ENCODE assay signal across 23 cellular contexts in the genomic region with DNA sequence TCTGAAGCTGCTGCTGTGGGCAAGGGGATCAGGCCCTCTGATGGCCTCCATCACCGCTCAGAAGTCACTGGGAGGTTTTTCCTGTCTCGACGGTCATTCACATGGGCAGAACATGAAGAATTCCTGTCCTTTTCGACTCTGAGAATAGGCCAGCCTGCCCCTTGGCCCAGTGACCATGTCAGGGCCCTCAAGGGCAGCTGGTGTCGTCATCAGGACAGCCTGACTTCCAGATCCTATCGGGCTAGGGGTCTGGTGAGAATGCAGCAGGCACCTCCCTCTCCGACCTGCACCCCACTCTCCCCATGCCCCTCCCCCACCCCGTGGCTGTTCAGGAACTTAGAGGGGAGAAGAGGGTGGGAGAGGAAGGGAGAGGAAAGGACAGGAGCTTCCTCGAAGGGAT. TPM values are rescaled to one million over a fixed set of nuclear protein-coding genes. Genes with fewer than 3 reads are reported as not detected.
DNase-seq lines count a peak whose midpoint lies in the region; ATAC-seq and TF ChIP-seq lines count a peak whose summit lies in the region.
"Had no signal": no experiment of that assay in that cellular context is flagged by ENCODE, and none has a peak within 500 bp of the region (broad histone marks: within the 10 kb centered on the region; RNA-seq: fewer than 3 reads in every experiment).

No MANE protein-coding gene starts in this region.

- in situ Hi-C loops in transverse colon (cut with MboI; ENCODE audit: low pct_ligation_motif_present in 1 of 4, low pct_unique_long_range_greater_than_20kb in 1 of 4, low sequenced_read_pairs in 3 of 4) = loop anchor here in 2 of 4 donors (25.0 kb wide), 1 partner anchor 390 kb away; no protein-coding TSS in a partner anchor

- H3K4me2 ChIP-seq in trophoblast cell (ENCODE audit: low read length) = no peak overlapping the region
- H3K4me2 ChIP-seq: hepatocyte had no signal

- no peak overlapping the region for H4K12ac ChIP-seq in trophoblast cell (ENCODE audit: low read depth, low read length)

- TF ChIP-seq EP300 in gastroesophageal sphincter (IDR thresholded peaks at IDR 0.05) (no peak), transverse colon (IDR thresholded peaks at IDR 0.05; ENCODE audit: low read depth) (no peak)

- H3K79me1 ChIP-seq in trophoblast cell (ENCODE audit: low read length) = peaks cover 7% of the 10 kb centered on the region

- no peak overlapping the region for H2BK12ac ChIP-seq in trophoblast cell (ENCODE audit: low read length)

- no peak overlapping the region for H3K23ac ChIP-seq in trophoblast cell (ENCODE audit: low read length)

- no peak overlapping the region for H3K14ac ChIP-seq in trophoblast cell (ENCODE audit: low read length)

- H3K9me3 ChIP-seq in right atrium auricular region (no peaks in the 10 kb centered on the region), gastroesophageal sphincter (no peaks in the 10 kb centered on the region), trophoblast cell (ENCODE audit: insufficient read depth, low read depth, low read length) (peaks cover under 1% of the 10 kb centered on the region), transverse colon (no peaks in the 10 kb centered on the region)
- H3K9me3 ChIP-seq: tibial artery had no signal

- H3K4me1 ChIP-seq in right atrium auricular region = peaks cover 0 to 67% of the 10 kb centered on the region in 2 donors
- H3K4me1 ChIP-seq in gastroesophageal sphincter = peaks cover 0 to 86% (median 6%) of the 10 kb centered on the region in 3 donors
- H3K4me1 ChIP-seq in trophoblast cell (ENCODE audit: control insufficient read depth in 1 of 2, insufficient read depth in 2 of 2, low read length in 2 of 2) = peaks cover 0 to under 1% of the 10 kb centered on the region in 2 experiments
- peaks cover 10 to 44% (median 29%) of the 10 kb centered on the region in 4 donors for H3K4me1 ChIP-seq in transverse colon

- H3K27ac ChIP-seq in right atrium auricular region = peak overlapping the region; percentile 58 to 80
- H3K27ac ChIP-seq in gastroesophageal sphincter = peak overlapping the region in 3 of 4 donors; percentile 45 to 81 (median 74)
- H3K27ac ChIP-seq in trophoblast cell (ENCODE audit: low read depth, low read length) = no peak overlapping the region
- peak overlapping the region in 1 of 4 donors; percentile 43 for H3K27ac ChIP-seq in transverse colon
- H3K27ac ChIP-seq: C4-2B, GM23248, hepatocyte had no signal

- no peak overlapping the region for H2AK5ac ChIP-seq in trophoblast cell (ENCODE audit: low read length)

- no peak overlapping the region for H4K8ac ChIP-seq in trophoblast cell (ENCODE audit: low read depth, low read length)

- no peak for ATAC-seq in gastroesophageal sphincter
- ATAC-seq in stimulated activated naive CD8-positive, alpha-beta T cell treated with anti-CD3 and anti-CD28 coated beads, Interleukin-15, Interleukin-2, amounts not matched to agents 100 U/mL and 50 U/mL, for 24 hours = no peak
- ATAC-seq: activated T-cell treated with anti-CD3 and anti-CD28 coated beads, Interleukin-2, amount 50 U/mL, for 4 hours; naive thymus-derived CD8-positive, alpha-beta T cell had no signal

- H2BK5ac ChIP-seq in trophoblast cell (ENCODE audit: low read depth, low read length, poor library complexity) = no peak overlapping the region

- no peak for DNase-seq in right atrium auricular region (ENCODE audit: low spot score)
- DNase-seq in cardiac septum (ENCODE audit: low spot score) = no peak
- peak; percentile 54 to 55 for DNase-seq in trophoblast cell
- DNase-seq in HPDE6-E6E7 (ENCODE audit: extremely low spot score) = no peak
- DNase-seq in stimulated activated naive CD8-positive, alpha-beta T cell treated with anti-CD3 and anti-CD28 coated beads, Interleukin-15, Interleukin-2, amounts not matched to agents 100 U/mL and 50 U/mL, for 24 hours = no peak
- no peak for DNase-seq in activated T-cell treated with anti-CD3 and anti-CD28 coated beads for 4 hours
- DNase-seq in transverse colon = no peak
- DNase-seq: activated CD4-positive, CD25-positive, alpha-beta regulatory T cell treated with anti-CD3 and anti-CD28 coated beads, Interleukin-2, amount 50 U/mL, for 72 hours; activated naive CD4-positive, alpha-beta T cell treated with Interleukin-2 at 50 U/mL for 16 hours; activated T-cell treated with anti-CD3 and anti-CD28 coated beads, Interleukin-2, amount 50 U/mL, for 4 hours; caudate nucleus; dermis blood vessel endothelial cell; GM23248; naive thymus-derived CD8-positive, alpha-beta T cell; NCI-H1105; NCI-H2081; OCI-M1; posterior cingulate gyrus; SHP77 had no signal

- H3K36me3 ChIP-seq in right atrium auricular region (no peaks in the 10 kb centered on the region), gastroesophageal sphincter (no peaks in the 10 kb centered on the region), trophoblast cell (ENCODE audit: control insufficient read depth in 1 of 2, insufficient read depth in 2 of 2, low read length in 2 of 2) (peaks cover 0 to 2% of the 10 kb centered on the region in 2 experiments), transverse colon (no peaks in the 10 kb centered on the region)

- no peak overlapping the region for H4K91ac ChIP-seq in trophoblast cell (ENCODE audit: low read depth, low read length)

- H3K9ac ChIP-seq in trophoblast cell (ENCODE audit: low read length) = no peak overlapping the region
- H3K9ac ChIP-seq: GM23248 had no signal

- no peak overlapping the region for H2BK120ac ChIP-seq in trophoblast cell (ENCODE audit: insufficient read depth, low read length, poor library complexity)

- no peak overlapping the region for H3K4ac ChIP-seq in trophoblast cell (ENCODE audit: low read depth, low read length)

- no peak overlapping the region for H2AFZ ChIP-seq in trophoblast cell (ENCODE audit: insufficient read depth, low read length, poor library complexity)
- H2AFZ ChIP-seq: GM23248, hepatocyte had no signal

- no peaks in the 10 kb centered on the region for H3K27me3 ChIP-seq in right atrium auricular region
- H3K27me3 ChIP-seq in gastroesophageal sphincter = no peaks in the 10 kb centered on the region
- no peaks in the 10 kb centered on the region for H3K27me3 ChIP-seq in trophoblast cell (ENCODE audit: insufficient read depth, low read length)
- no peaks in the 10 kb centered on the region for H3K27me3 ChIP-seq in transverse colon
- H3K27me3 ChIP-seq: hepatocyte, tibial artery had no signal

- no peak overlapping the region for H3K4me3 ChIP-seq in right atrium auricular region
- H3K4me3 ChIP-seq in gastroesophageal sphincter = no peak overlapping the region
- no peak overlapping the region for H3K4me3 ChIP-seq in trophoblast cell (ENCODE audit: low read depth, low read length)
- no peak overlapping the region for H3K4me3 ChIP-seq in transverse colon
- H3K4me3 ChIP-seq: GM23248, hepatocyte, tibial artery had no signal

- TF ChIP-seq CTCF in right atrium auricular region (IDR thresholded peaks at IDR 0.05) = no peak
- no peak for TF ChIP-seq CTCF in gastroesophageal sphincter (IDR thresholded peaks at IDR 0.05)
- no peak for TF ChIP-seq CTCF in transverse colon (IDR thresholded peaks at IDR 0.05)

- no peak for TF ChIP-seq POLR2A in gastroesophageal sphincter (IDR thresholded peaks at IDR 0.05)
- TF ChIP-seq POLR2A in transverse colon (IDR thresholded peaks at IDR 0.05) = no peak

- intact Hi-C loops in cardiac septum (cut with DNase I) = loop anchor here (5.0 kb wide), 1 partner anchor 80 kb away; no protein-coding TSS in a partner anchor
- intact Hi-C loops in transverse colon (cut with DNase I; ENCODE audit: low total_unique reads) = no loop called here

- no peak overlapping the region for H3K18ac ChIP-seq in trophoblast cell (ENCODE audit: low read length)

- peaks cover 5% of the 10 kb centered on the region for H3K79me2 ChIP-seq in trophoblast cell (ENCODE audit: control insufficient read depth, insufficient read depth, low read length, poor library complexity)

- whole genome bisulfite sequencing in gastroesophageal sphincter (ENCODE audit: low coverage in 1 of 2), 2 donors = 50 to 60% methylated on average over 1 of the region's 9 CpGs
- no CpG with 5 or more reads among the region's 9 CpGs for WGBS in trophoblast cell (ENCODE audit: extremely low coverage, insufficient coverage, insufficient read length)
- WGBS in transverse colon (ENCODE audit: low coverage in 1 of 2), 2 donors = 51% methylated on average over 9 of the region's 9 CpGs; no CpG with 5 or more reads in 1 of the 2 donors

RNA-seq across cellular contexts. Expression of a gene that starts 3.6 kb away (rescaled TPM):
- total RNA-seq in right atrium auricular region (10 to 100 TPM; 46.7 to 89.0 TPM), cardiac septum (38.4 TPM), gastroesophageal sphincter (100 to 1,000 TPM in 1 of 4 donors, 10 to 100 TPM in 3; 19.8 to 110 (median 40.8) TPM), transverse colon (10 to 100 TPM; 41.5 to 90.0 (median 56.4) TPM)
- polyA plus RNA-seq in trophoblast cell (2013) = 39.8 and 41.5 TPM in 2 replicates

Comparison
In these comparisons a context has a peak if more than half of its experiments do, and no peak if none do; other contexts are left out.
1. DNase-seq: peak in trophoblast cell (2 of 2); none in right atrium auricular region (single experiment), cardiac septum (single experiment), HPDE6-E6E7 (single experiment), stimulated activated naive CD8-positive, alpha-beta T cell treated with anti-CD3 and anti-CD28 coated beads, Interleukin-15, Interleukin-2, amounts not matched to agents 100 U/mL and 50 U/mL, for 24 hours (single experiment), activated T-cell treated with anti-CD3 and anti-CD28 coated beads for 4 hours (single experiment) and transverse colon (single experiment).